22 cellular contexts compared by ENCODE assay signal in genomic region chr12:71721781-71722511, GRCh38.
"Had no signal": no experiment of that assay in that cellular context is flagged by ENCODE, and none has a peak within 500 bp of the region (broad histone marks: within the 10 kb centered on the region; RNA-seq: fewer than 3 reads in every experiment).

No MANE protein-coding gene starts in this region.

- H3K4me3 ChIP-seq: coronary artery, gastrocnemius medialis, lower lobe of right lung, ovary, tibial nerve had no signal

- H3K27ac Mint-ChIP-seq: activated CD8-positive, alpha-beta T cell treated with anti-CD3 and anti-CD28 coated beads for 36 hours; activated naive CD8-positive, alpha-beta T cell treated with anti-CD3 and anti-CD28 coated beads, Interleukin-2, amount 10 ng/mL, durations not matched to agents 7 days and 5 days; activated T-helper 17 cell treated with anti-CD3 and anti-CD28 coated beads, Interleukin-2, amount 50 U/mL, for 72 hours; natural killer cell; T-helper 1 cell treated with Interleukin-12 subunit alpha and Interleukin-12 subunit beta and Interleukin-4 antibody, amounts not matched to agents 30 μg/mL and 1 μg/mL, for 36 hours had no signal

- H3K27me3 ChIP-seq: brain microvascular endothelial cell, gastrocnemius medialis, ovary, tibial nerve had no signal

- FAIRE-seq: urothelium cell line had no signal

- H3K9me3 ChIP-seq: gastrocnemius medialis, lower lobe of right lung, ovary, tibial nerve had no signal

- H3K4me3 Mint-ChIP-seq: activated CD8-positive, alpha-beta T cell treated with anti-CD3 and anti-CD28 coated beads for 36 hours; activated naive CD8-positive, alpha-beta T cell treated with anti-CD3 and anti-CD28 coated beads, Interleukin-2, amount 10 ng/mL, durations not matched to agents 7 days and 5 days; activated T-helper 17 cell treated with anti-CD3 and anti-CD28 coated beads, Interleukin-2, amount 50 U/mL, for 72 hours; natural killer cell; T-helper 1 cell treated with Interleukin-12 subunit alpha and Interleukin-12 subunit beta and Interleukin-4 antibody, amounts not matched to agents 30 μg/mL and 1 μg/mL, for 36 hours had no signal

- H3K27ac ChIP-seq: brain microvascular endothelial cell, coronary artery, gastrocnemius medialis, lower lobe of right lung, ovary, tibial nerve had no signal

- H3K4me1 ChIP-seq: gastrocnemius medialis, lower lobe of right lung, tibial nerve had no signal

- DNase-seq: activated CD4-positive, alpha-beta T cell treated with anti-CD3 and anti-CD28 coated beads for 48 hours; activated CD4-positive, CD25-positive, alpha-beta regulatory T cell; activated CD8-positive, alpha-beta T cell treated with anti-CD3 and anti-CD28 coated beads for 36 hours; activated naive CD4-positive, alpha-beta T cell; activated naive CD8-positive, alpha-beta T cell treated with anti-CD3 and anti-CD28 coated beads, Interleukin-2, amount 10 ng/mL, durations not matched to agents 7 days and 5 days; activated T-cell treated with anti-CD3 and anti-CD28 coated beads, Interleukin-2, amount 50 U/mL, for 1 hour; anterior cingulate cortex; brain microvascular endothelial cell; gastrocnemius medialis; lower lobe of right lung; natural killer cell; ovary; stimulated activated CD4-positive, alpha-beta T cell treated with anti-CD3 and anti-CD28 coated beads, Interleukin-12 subunit alpha, Interleukin-12 subunit beta, amount 100 ng/mL, for 4 hours; stimulated activated CD4-positive, alpha-beta T cell treated with anti-CD3 and anti-CD28 coated beads, Interleukin-1b, Interleukin-23, amount 100 ng/mL, for 48 hours; stimulated activated CD8-positive, alpha-beta memory T cell treated with anti-CD3 and anti-CD28 coated beads, Interleukin-4, amount 100 ng/mL, for 48 hours; stimulated activated naive CD4-positive, alpha-beta T cell; substantia nigra had no signal

- H3K36me3 Mint-ChIP-seq: activated naive CD8-positive, alpha-beta T cell treated with anti-CD3 and anti-CD28 coated beads, Interleukin-2, amount 10 ng/mL, durations not matched to agents 7 days and 5 days; natural killer cell had no signal

- H3K9me3 Mint-ChIP-seq: activated CD8-positive, alpha-beta T cell treated with anti-CD3 and anti-CD28 coated beads for 36 hours; activated naive CD8-positive, alpha-beta T cell treated with anti-CD3 and anti-CD28 coated beads, Interleukin-2, amount 10 ng/mL, durations not matched to agents 7 days and 5 days; natural killer cell; T-helper 1 cell treated with Interleukin-12 subunit alpha and Interleukin-12 subunit beta and Interleukin-4 antibody, amounts not matched to agents 30 μg/mL and 1 μg/mL, for 36 hours had no signal

- ATAC-seq: activated CD8-positive, alpha-beta T cell treated with anti-CD3 and anti-CD28 coated beads for 36 hours; activated T-helper 17 cell treated with anti-CD3 and anti-CD28 coated beads, Interleukin-2, amount 50 U/mL, for 72 hours; gastrocnemius medialis; lower lobe of right lung; natural killer cell had no signal

- H3K4me1 Mint-ChIP-seq: activated naive CD8-positive, alpha-beta T cell treated with anti-CD3 and anti-CD28 coated beads, Interleukin-2, amount 10 ng/mL, durations not matched to agents 7 days and 5 days; activated T-helper 17 cell treated with anti-CD3 and anti-CD28 coated beads, Interleukin-2, amount 50 U/mL, for 72 hours; natural killer cell had no signal

- H3K36me3 ChIP-seq: brain microvascular endothelial cell, gastrocnemius medialis, lower lobe of right lung, ovary, tibial nerve had no signal

- H3K27me3 Mint-ChIP-seq: activated CD8-positive, alpha-beta T cell treated with anti-CD3 and anti-CD28 coated beads for 36 hours had no signal
